Comparison of ENCODE assay signal across 8 cellular contexts in genomic region chr5:154714271-154714986, GRCh38. TPM values are rescaled to one million over a fixed set of nuclear protein-coding genes. Genes with fewer than 3 reads are reported as not detected.
DNase-seq lines count a peak whose midpoint lies in the region; ATAC-seq and TF ChIP-seq lines count a peak whose summit lies in the region.

No MANE protein-coding gene starts in this region.

- WGBS in right lobe of liver (ENCODE audit: insufficient coverage, low coverage, low lambda C conversion rate, missing lambda C conversion rate) = 31% methylated on average over 10 of the region's 10 CpGs

- peak overlapping the region; percentile 38 to 78 (median 50) for H3K27ac ChIP-seq in right lobe of liver

- TF ChIP-seq POLR2A in right lobe of liver (IDR thresholded peaks at IDR 0.05) = no peak

- intact Hi-C loops in right lobe of liver (cut with DNase I) = no loop called here

- POLR2A ChIA-PET in WTC11 (lab: Charles Lee) = interaction anchor here (0.5 to 3.8 kb wide), 3 partner anchors 8 to 22 kb away, joined by 4 to 28 read pairs (median 5); no protein-coding TSS in a partner anchor

- H3K27me3 ChIP-seq in right lobe of liver = no peaks in the 10 kb centered on the region

- peaks cover 60% of the 10 kb centered on the region for H3K4me1 Mint-ChIP-seq in WTC11

- H3K4me3 Mint-ChIP-seq in WTC11 = peak overlapping the region; percentile 65

- H3K9me3 ChIP-seq in right lobe of liver = no peaks in the 10 kb centered on the region

- peak overlapping the region; percentile 77 for H3K27ac Mint-ChIP-seq in WTC11

- no peaks in the 10 kb centered on the region for H3K27me3 Mint-ChIP-seq in WTC11 (ENCODE audit: low read depth)

- H3K4me1 ChIP-seq in right lobe of liver = peaks cover 0 to 33% (median 9%) of the 10 kb centered on the region in 4 donors

- H3K9me3 Mint-ChIP-seq in WTC11 = no peaks in the 10 kb centered on the region

- peaks cover 13% of the 10 kb centered on the region; the same call in 1 of the 2 replicates for H3K36me3 Mint-ChIP-seq in WTC11

- DNase-seq in AML-193 (lab: John Stamatoyannopoulos, UW) (peak; percentile 37 to 44), WTC11 (ENCODE audit: low spot score) (no peak), right lobe of liver (peak in 1 of 3 donors; percentile 54), HPDE6-E6E7 (ENCODE audit: extremely low spot score) (no peak), cerebellar nuclear complex (lab: John Stamatoyannopoulos, UW) (no peak)

- H3K36me3 ChIP-seq in right lobe of liver = no peaks in the 10 kb centered on the region

- peak; percentile 58 for ATAC-seq in GM19043 (IDR thresholded peaks at IDR 0.05; ENCODE audit: low read depth, unreplicated experiment)
- peak; percentile 77 for ATAC-seq in HG03354 (IDR thresholded peaks at IDR 0.05; ENCODE audit: poor library complexity, severe bottlenecking, unreplicated experiment)
- no peak for ATAC-seq in WTC11
- peak; percentile 90 to 94 (median 92) for ATAC-seq in right lobe of liver
- ATAC-seq in GM19351 (IDR thresholded peaks at IDR 0.05; ENCODE audit: unreplicated experiment) = no peak

- H3K4me3 ChIP-seq in right lobe of liver = peak overlapping the region in 2 of 3 donors; percentile 3 to 7

- CTCF ChIA-PET in WTC11 (lab: Charles Lee) = interaction anchor here (1.6 to 2.6 kb wide), 3 partner anchors 7 to 25 kb away, joined by 3 to 10 read pairs (median 6); no protein-coding TSS in a partner anchor

- TF ChIP-seq CTCF in WTC11 (IDR thresholded peaks at IDR 0.05) (no peak), right lobe of liver (IDR thresholded peaks at IDR 0.05) (no peak)

TF ChIP-seq in WTC11, 78 proteins besides CTCF, POLR2A, EP300 and RAD21:
- no peak for TF ChIP-seq TEAD1 (CRISPR knock-in tag; IDR thresholded peaks at IDR 0.05)

RNA-seq across cellular contexts. Expression of gene LARP1, which starts 40.7 kb away (rescaled TPM):
- total RNA-seq in WTC11 (2021) = 360 to 406 TPM (median 378 TPM) in 3 replicates
- total RNA-seq in right lobe of liver = 10 to 100 TPM; 58.2 to 85.7 (median 73.0) TPM

Comparison
In these comparisons a context has a peak if more than half of its experiments do, and no peak if none do; other contexts are left out.
1. DNase-seq: peak in AML-193 (2 of 2); none in WTC11 (single experiment), HPDE6-E6E7 (single experiment) and cerebellar nuclear complex (0 of 2).
2. ATAC-seq: peak in GM19043 (single experiment), HG03354 (single experiment) and right lobe of liver (4 of 4); none in WTC11 (single experiment) and GM19351 (single experiment).